ENCODE assay signal across 8 cellular contexts in genomic region chr12:91778091-91778819, GRCh38.
DNase-seq lines count a peak whose midpoint lies in the region; ATAC-seq and TF ChIP-seq lines count a peak whose summit lies in the region.
"Had no signal": no experiment of that assay in that cellular context is flagged by ENCODE, and none has a peak within 500 bp of the region (broad histone marks: within the 10 kb centered on the region; RNA-seq: fewer than 3 reads in every experiment).

No MANE protein-coding gene starts in this region.

- no peaks in the 10 kb centered on the region for H4K20me1 ChIP-seq in H9 (ENCODE audit: control insufficient read depth, insufficient read depth, insufficient read length)

- no peak overlapping the region for H4K8ac ChIP-seq in H9 (replicated peaks; ENCODE audit: insufficient read length, low read depth, low read length)

- CTCF ChIA-PET in activated CD4-positive, alpha-beta memory T cell treated with anti-CD3 and anti-CD28 coated beads, Interleukin-2, amount 10 ng/mL, durations not matched to agents 7 days and 5 days (lab: Charles Lee) = interaction anchor here (0.9 to 1.9 kb wide), 4 partner anchors 33 to 396 kb away, joined by 3 to 14 read pairs (median 5); partner anchors contain the start of gene BTG1

- no peaks in the 10 kb centered on the region for H3K36me3 Mint-ChIP-seq in activated CD4-positive, alpha-beta memory T cell treated with anti-CD3 and anti-CD28 coated beads, Interleukin-2, amount 10 ng/mL, durations not matched to agents 7 days and 5 days (ENCODE audit: low read depth)
- no peaks in the 10 kb centered on the region for H3K36me3 Mint-ChIP-seq in H9 (ENCODE audit: insufficient read depth in 1 of 3, low read depth in 3 of 3)

- H2BK120ac ChIP-seq in H9 (ENCODE audit: low read depth, low read length, poor library complexity, severe bottlenecking) = no peak overlapping the region

- peaks cover 24% of the 10 kb centered on the region for H3K4me1 Mint-ChIP-seq in activated CD4-positive, alpha-beta memory T cell treated with anti-CD3 and anti-CD28 coated beads, Interleukin-2, amount 10 ng/mL, durations not matched to agents 7 days and 5 days
- H3K4me1 Mint-ChIP-seq in H9 = peaks cover 7 to 10% of the 10 kb centered on the region in 2 experiments; a peak in 3 of 4 replicates

- no peak overlapping the region for H2BK5ac ChIP-seq in H9 (ENCODE audit: insufficient read length, low read length)

- H3K4me2 ChIP-seq in H9 (ENCODE audit: insufficient read depth, insufficient read length, low read length) = no peak overlapping the region

- H3K14ac ChIP-seq in H9 (ENCODE audit: insufficient read depth, low read length) = no peak overlapping the region

- H2BK20ac ChIP-seq in H9 (ENCODE audit: low read depth, low read length, poor library complexity, severe bottlenecking) = no peak overlapping the region

- no peaks in the 10 kb centered on the region for H3K27me3 Mint-ChIP-seq in activated CD4-positive, alpha-beta memory T cell treated with anti-CD3 and anti-CD28 coated beads, Interleukin-2, amount 10 ng/mL, durations not matched to agents 7 days and 5 days
- H3K27me3 Mint-ChIP-seq in H9 (ENCODE audit: low read depth) = no peaks in the 10 kb centered on the region

- H3K9me3 ChIP-seq in mucosa of rectum (ENCODE audit: control insufficient read depth in 2 of 2, low read length in 2 of 2) (no peaks in the 10 kb centered on the region), H9 (ENCODE audit: control insufficient read depth, low read depth, low read length) (no peaks in the 10 kb centered on the region)
- H3K9me3 ChIP-seq: neutrophil had no signal

- H3K18ac ChIP-seq in H9 (ENCODE audit: insufficient read length, low read depth, low read length) = no peak overlapping the region

- no peaks in the 10 kb centered on the region for H3K79me1 ChIP-seq in H9 (ENCODE audit: insufficient read depth, low read depth, low read length, poor library complexity, severe bottlenecking)

- no peak overlapping the region for H4K5ac ChIP-seq in H9 (ENCODE audit: insufficient read length, low read depth, low read length)

- no peak overlapping the region for H3K4ac ChIP-seq in H9 (ENCODE audit: low read depth, low read length)

- POLR2A ChIA-PET in activated CD4-positive, alpha-beta memory T cell treated with anti-CD3 and anti-CD28 coated beads, Interleukin-2, amount 10 ng/mL, durations not matched to agents 7 days and 5 days (lab: Charles Lee) = interaction anchor here (1.1 to 2.0 kb wide), 9 partner anchors 33 to 621 kb away, joined by 3 to 27 read pairs (median 5); partner anchors contain the start of gene BTG1

- H3K27ac ChIP-seq in mucosa of rectum (ENCODE audit: low read depth in 2 of 2, low read length in 2 of 2) = peak overlapping the region; percentile 66 to 70
- no peak overlapping the region for H3K27ac ChIP-seq in H9 (ENCODE audit: insufficient read length, low read depth, low read length)
- H3K27ac ChIP-seq: neutrophil had no signal

- H3K9me3 Mint-ChIP-seq in activated CD4-positive, alpha-beta memory T cell treated with anti-CD3 and anti-CD28 coated beads, Interleukin-2, amount 10 ng/mL, durations not matched to agents 7 days and 5 days = peaks cover 5% of the 10 kb centered on the region
- no peaks in the 10 kb centered on the region for H3K9me3 Mint-ChIP-seq in H9

- no peak for TF ChIP-seq CTCF in H9 (conservative IDR thresholded peaks at IDR 0.05)

- H3K4me3 Mint-ChIP-seq in activated CD4-positive, alpha-beta memory T cell treated with anti-CD3 and anti-CD28 coated beads, Interleukin-2, amount 10 ng/mL, durations not matched to agents 7 days and 5 days = no peak overlapping the region
- no peak overlapping the region for H3K4me3 Mint-ChIP-seq in H9

- H3K4me1 ChIP-seq in mucosa of rectum (ENCODE audit: control insufficient read depth in 2 of 2, insufficient read depth in 2 of 2, low read length in 2 of 2) (peaks cover 8 to 12% of the 10 kb centered on the region in 2 donors), H9 (ENCODE audit: insufficient read depth, low read length) (no peaks in the 10 kb centered on the region)

- peak overlapping the region; percentile 72 for H3K27ac Mint-ChIP-seq in activated CD4-positive, alpha-beta memory T cell treated with anti-CD3 and anti-CD28 coated beads, Interleukin-2, amount 10 ng/mL, durations not matched to agents 7 days and 5 days
- H3K27ac Mint-ChIP-seq in H9 = no peak overlapping the region

- H3T11ph ChIP-seq in H9 (ENCODE audit: low read length) = no peak overlapping the region

- H4K91ac ChIP-seq in H9 (ENCODE audit: insufficient read length, low read depth, low read length) = no peak overlapping the region

- no peak overlapping the region for H2AFZ ChIP-seq in H9 (ENCODE audit: low read length)

- no peak for DNase-seq in activated CD4-positive, alpha-beta memory T cell treated with anti-CD3 and anti-CD28 coated beads, Interleukin-2, amount 10 ng/mL, durations not matched to agents 7 days and 5 days
- DNase-seq in nucleus accumbens (lab: John Stamatoyannopoulos, UW) (no peak), NCI-H2227 (lab: John Stamatoyannopoulos, UW; ENCODE audit: unreplicated experiment) (no peak), H9 (no peak)

- H2BK12ac ChIP-seq in H9 (ENCODE audit: insufficient read length, low read depth, low read length) = no peak overlapping the region

- H3K79me2 ChIP-seq in H9 (ENCODE audit: insufficient read depth, low read length) = no peaks in the 10 kb centered on the region

- H3K23me2 ChIP-seq in H9 (ENCODE audit: insufficient read length, low read depth, low read length, poor library complexity, severe bottlenecking) = no peaks in the 10 kb centered on the region

- H3K4me3 ChIP-seq in mucosa of rectum (ENCODE audit: low read length in 2 of 2) = peak overlapping the region in 1 of 2 donors; percentile 38

- no peak overlapping the region for H3K23ac ChIP-seq in H9 (ENCODE audit: insufficient read length, low read depth, low read length)

- H2AK5ac ChIP-seq in H9 (ENCODE audit: insufficient read length, low read length) = no peak overlapping the region

- H3K27me3 ChIP-seq in mucosa of rectum (ENCODE audit: control insufficient read depth in 2 of 2, insufficient read depth in 2 of 2, low read length in 2 of 2) (no peaks in the 10 kb centered on the region), H9 (ENCODE audit: insufficient read depth, low read length) (no peaks in the 10 kb centered on the region)
- H3K27me3 ChIP-seq: neutrophil had no signal

- no peak overlapping the region for H2BK15ac ChIP-seq in H9 (ENCODE audit: low read depth, low read length)

- peak overlapping the region; percentile 12 to 28 for H3K9ac ChIP-seq in mucosa of rectum (ENCODE audit: low read depth in 1 of 2, low read length in 2 of 2)
- H3K9ac ChIP-seq in H9 (ENCODE audit: extremely low read depth, insufficient read length, low read length) = no peak overlapping the region

- ATAC-seq in GM19025 (IDR thresholded peaks at IDR 0.05; ENCODE audit: low read depth, unreplicated experiment) (peak; percentile 41), HG02885 (IDR thresholded peaks at IDR 0.05; ENCODE audit: poor library complexity, unreplicated experiment) (peak; percentile 50)

- H3K36me3 ChIP-seq in mucosa of rectum (ENCODE audit: control insufficient read depth in 2 of 2, insufficient read depth in 2 of 2, low read length in 2 of 2) = no peaks in the 10 kb centered on the region
- H3K36me3 ChIP-seq: neutrophil had no signal

- H3K56ac ChIP-seq in H9 (ENCODE audit: insufficient read length, low read depth, low read length) = no peak overlapping the region

- no CpG with 5 or more reads among the region's 3 CpGs for WGBS in H9 (ENCODE audit: extremely low coverage, insufficient read length, low lambda C conversion rate)
